ENCODE assay signal across 8 cellular contexts in genomic region chr6:144013486-144013909, GRCh38. TPM values are rescaled to one million over a fixed set of nuclear protein-coding genes. Genes with fewer than 3 reads are reported as not detected.
DNase-seq lines count a peak whose midpoint lies in the region; ATAC-seq and TF ChIP-seq lines count a peak whose summit lies in the region.

No MANE protein-coding gene starts in this region.

- no peaks in the 10 kb centered on the region for H3K36me3 ChIP-seq in sigmoid colon

- peak; percentile 96 for TF ChIP-seq CTCF in GM12873 (IDR thresholded peaks at IDR 0.05; ENCODE audit: insufficient read depth, low read depth, low read length, missing control alignments)
- TF ChIP-seq CTCF in sigmoid colon (IDR thresholded peaks at IDR 0.05): peak; percentile 76 to 90 (median 84)

- peaks cover 26% of the 10 kb centered on the region for H3K27me3 Mint-ChIP-seq in T-helper 17 cell

- H3K36me3 Mint-ChIP-seq in T-helper 17 cell (ENCODE audit: low read depth): no peaks in the 10 kb centered on the region

- TF ChIP-seq POLR2A in sigmoid colon (IDR thresholded peaks at IDR 0.05): no peak

- H3K27me3 ChIP-seq in right cardiac atrium (ENCODE audit: control insufficient read depth, insufficient read depth) (no peaks in the 10 kb centered on the region), sigmoid colon (no peaks in the 10 kb centered on the region)

- H3K4me1 Mint-ChIP-seq in T-helper 17 cell: peaks cover 6% of the 10 kb centered on the region

- H3K4me3 Mint-ChIP-seq in T-helper 17 cell: no peak overlapping the region

- no peak overlapping the region for H3K27ac Mint-ChIP-seq in T-helper 17 cell

- no peak overlapping the region for H3K27ac ChIP-seq in right cardiac atrium (ENCODE audit: low read length)
- no peak overlapping the region for H3K27ac ChIP-seq in sigmoid colon

- H3K4me1 ChIP-seq in right cardiac atrium (ENCODE audit: control insufficient read depth, insufficient read depth, low read length) (no peaks in the 10 kb centered on the region), sigmoid colon (no peaks in the 10 kb centered on the region)

- H3K9me3 ChIP-seq in T-helper 17 cell (ENCODE audit: control insufficient read depth, low read length, poor library complexity, severe bottlenecking): no peaks in the 10 kb centered on the region
- H3K9me3 ChIP-seq in right cardiac atrium (ENCODE audit: control insufficient read depth, low read length): no peaks in the 10 kb centered on the region
- H3K9me3 ChIP-seq in sigmoid colon: no peaks in the 10 kb centered on the region

- 14% methylated on average over 8 of the region's 8 CpGs for WGBS in right cardiac atrium
- WGBS in sigmoid colon, 2 donors: 13 to 21% methylated on average over 8 of the region's 8 CpGs

- peak; percentile 40 for DNase-seq in 8988T
- peak; percentile 63 for DNase-seq in NCI-H128 (lab: John Stamatoyannopoulos, UW; ENCODE audit: unreplicated experiment)
- peak; percentile 29 to 53 (median 33) for DNase-seq in T-helper 17 cell
- DNase-seq in anterior cingulate cortex (lab: John Stamatoyannopoulos, UW): peak in 44 of 58 donors; percentile 3 to 75 (median 28)
- DNase-seq in right cardiac atrium: peak; percentile 81 to 90 (median 87)
- peak; percentile 85 for DNase-seq in sigmoid colon

- no peak for TF ChIP-seq EP300 in sigmoid colon (IDR thresholded peaks at IDR 0.05)

- intact Hi-C loops in right cardiac atrium (cut with DNase I): loop anchor here in 3 of 4 donors (1.0 to 10.0 kb wide), 5 partner anchors 71 to 441 kb away; partner anchors contain the start of gene LTV1 (in 1 of the 3)
- intact Hi-C loops in sigmoid colon (cut with DNase I): loop anchor here (1.0 to 5.0 kb wide), 3 partner anchors 71 to 438 kb away; partner anchors contain the start of gene LTV1

- ATAC-seq in T-helper 17 cell: peak; percentile 41
- ATAC-seq in right cardiac atrium: peak in 1 of 2 donors; percentile 62
- no peak for ATAC-seq in GM18858 (IDR thresholded peaks at IDR 0.05; ENCODE audit: unreplicated experiment)

- H3K4me3 ChIP-seq in right cardiac atrium (ENCODE audit: low read length): no peak overlapping the region
- no peak overlapping the region for H3K4me3 ChIP-seq in sigmoid colon

RNA-seq across cellular contexts. Expression of gene PLAGL1, which starts 5.4 kb away (rescaled TPM):
- 1 to 10 TPM; 3.3 to 6.3 TPM for total RNA-seq in T-helper 17 cell
- 10 to 100 TPM; 13.7 to 16.3 (median 15.3) TPM for total RNA-seq in right cardiac atrium
- 10.5 TPM for polyA plus RNA-seq in right cardiac atrium
- 10 to 100 TPM in 3 of 4 donors, 1 to 10 TPM in 1; 9.8 to 31.3 (median 13.2) TPM for total RNA-seq in sigmoid colon
- polyA plus RNA-seq in sigmoid colon: 10 to 100 TPM; 12.7 to 16.2 (median 14.4) TPM

Comparison
In these comparisons a context has a peak if more than half of its experiments do, and no peak if none do; other contexts are left out.
1. DNase-seq: peak in every context shown above with its lines; median percentile 87 in right cardiac atrium; 85 in sigmoid colon; 63 in NCI-H128; 40 in 8988T; 33 in T-helper 17 cell; 28 in anterior cingulate cortex.